9 cellular contexts compared by ENCODE assay signal in genomic region chr17:76191891-76192290, GRCh38. TPM values are rescaled to one million over a fixed set of nuclear protein-coding genes. Genes with fewer than 3 reads are reported as not detected.
DNase-seq lines count a peak whose midpoint lies in the region; ATAC-seq and TF ChIP-seq lines count a peak whose summit lies in the region.
"Had no signal": no experiment of that assay in that cellular context is flagged by ENCODE, and none has a peak within 500 bp of the region (broad histone marks: within the 10 kb centered on the region; RNA-seq: fewer than 3 reads in every experiment).

No MANE protein-coding gene starts in this region.

- H3K27me3 ChIP-seq in Loucy (ENCODE audit: insufficient read depth, low read length, poor library complexity, severe bottlenecking) = no peaks in the 10 kb centered on the region
- H3K27me3 ChIP-seq in left ventricle myocardium inferior (ENCODE audit: low read depth) = no peaks in the 10 kb centered on the region

- H3K9me3 ChIP-seq in Loucy (ENCODE audit: insufficient read depth, low read depth, low read length) = no peaks in the 10 kb centered on the region
- no peaks in the 10 kb centered on the region for H3K9me3 ChIP-seq in left ventricle myocardium inferior (replicated peaks)

- peak overlapping the region; percentile 21 for H3K9ac ChIP-seq in Loucy (ENCODE audit: low read depth, low read length, poor library complexity, severe bottlenecking)

- TF ChIP-seq POLR2A in lower leg skin (IDR thresholded peaks at IDR 0.05) = no peak

- H2AFZ ChIP-seq in Loucy (ENCODE audit: low read length) = peak overlapping the region; percentile 63; the same call in 1 of the 2 replicates

- WGBS in lower leg skin, 2 donors = 51 to 53% methylated on average over 6 of the region's 6 CpGs

- H3K4me3 ChIP-seq in GM12865 (ENCODE audit: low read depth, low read length) (peak overlapping the region; percentile 44), Loucy (ENCODE audit: low read length, poor library complexity, severe bottlenecking) (peak overlapping the region; percentile 46), lower leg skin (ENCODE audit: low read depth, poor library complexity, severe bottlenecking) (no peak overlapping the region), left ventricle myocardium inferior (no peak overlapping the region)

- H3K4me1 ChIP-seq in Loucy (ENCODE audit: insufficient read depth, low read length, poor library complexity, severe bottlenecking) (peaks cover 12% of the 10 kb centered on the region), left ventricle myocardium inferior (peaks cover 12% of the 10 kb centered on the region)

- H3K9me2 ChIP-seq in Loucy (replicated peaks; ENCODE audit: low read depth, low read length) = no peaks in the 10 kb centered on the region

- no peaks in the 10 kb centered on the region for H3F3A ChIP-seq in Loucy (ENCODE audit: low read depth)

- no peaks in the 10 kb centered on the region for H3K79me2 ChIP-seq in Loucy (ENCODE audit: insufficient read depth, low read length)

- no peaks in the 10 kb centered on the region for H3K36me3 ChIP-seq in Loucy (ENCODE audit: insufficient read depth, low read length)
- H3K36me3 ChIP-seq in left ventricle myocardium inferior = no peaks in the 10 kb centered on the region

- intact Hi-C loops in lower leg skin (cut with DNase I; ENCODE audit: low total_unique reads) (no loop called here), left ventricle myocardium inferior (cut with micrococcal nuclease) (no loop called here)

- H4K20me1 ChIP-seq in Loucy (ENCODE audit: insufficient read depth, low read length, poor library complexity, severe bottlenecking) = no peaks in the 10 kb centered on the region

- TF ChIP-seq CTCF in GM12865 (IDR thresholded peaks at IDR 0.05; ENCODE audit: insufficient read depth, low read depth, low read length, missing control alignments) (no peak), Loucy (conservative IDR thresholded peaks at IDR 0.05; ENCODE audit: low read length) (no peak), lower leg skin (IDR thresholded peaks at IDR 0.05) (no peak), left ventricle myocardium inferior (IDR thresholded peaks at IDR 0.05; ENCODE audit: borderline replicate concordance) (no peak)

- DNase-seq in GM12865 (ENCODE audit: low read depth) (peak; percentile 89), SHP77 treated with DMSO at 0.1 percent for 48 hours (lab: John Stamatoyannopoulos, UW) (no peak), lower leg skin (ENCODE audit: low spot score in 2 of 2) (no peak), hypothalamus (lab: John Stamatoyannopoulos, UW) (no peak), left ventricle myocardium inferior (no peak)
- DNase-seq in effector CD8-positive, alpha-beta T cell (lab: John Stamatoyannopoulos, UW) = peak; percentile 13

- H3K4me2 ChIP-seq in Loucy (ENCODE audit: low read depth, low read length, poor library complexity, severe bottlenecking) = peak overlapping the region; percentile 61

- ATAC-seq in GM21423 (IDR thresholded peaks at IDR 0.05; ENCODE audit: unreplicated experiment) = peak; percentile 69

- H3K27ac ChIP-seq in left ventricle myocardium inferior (replicated peaks) = no peak overlapping the region

RNA-seq across cellular contexts. Expression of gene RNF157, which starts 48.4 kb away (rescaled TPM):
- total RNA-seq in lower leg skin (1 to 10 TPM in 3 of 4 donors, under 1 TPM in 1; 0.83 to 2.4 (median 1.4) TPM), left ventricle myocardium inferior (4.8 TPM)

RNA-seq across cellular contexts. Expression of gene FOXJ1, which starts 50.8 kb away (rescaled TPM):
- total RNA-seq in lower leg skin (1 to 10 TPM; 1.2 to 2.4 (median 1.8) TPM), left ventricle myocardium inferior (not detected)
- total RNA-seq: myocyte had no signal

Comparison
In these comparisons a context has a peak if more than half of its experiments do, and no peak if none do; other contexts are left out.
1. DNase-seq: peak in GM12865 (single experiment) and effector CD8-positive, alpha-beta T cell (single experiment); none in SHP77 treated with DMSO at 0.1 percent for 48 hours (single experiment), lower leg skin (0 of 2), hypothalamus (0 of 51) and left ventricle myocardium inferior (single experiment).
2. H3K4me3 ChIP-seq: peak in GM12865 (single experiment) and Loucy (single experiment); none in lower leg skin (single experiment) and left ventricle myocardium inferior (single experiment).